In genomic region chr15:63718590-63719035, GRCh38 we compare ENCODE assay signal across 12 cellular contexts.
DNase-seq lines count a peak whose midpoint lies in the region; ATAC-seq, FAIRE-seq and TF ChIP-seq lines count a peak whose summit lies in the region.
"Had no signal": no experiment of that assay in that cellular context is flagged by ENCODE, and none has a peak within 500 bp of the region (broad histone marks: within the 10 kb centered on the region; RNA-seq: fewer than 3 reads in every experiment).

No MANE protein-coding gene starts in this region.

- no peaks in the 10 kb centered on the region for H3K27me3 ChIP-seq in bronchial epithelial cell (ENCODE audit: control insufficient read depth, insufficient read depth, low read length)
- no peaks in the 10 kb centered on the region for H3K27me3 ChIP-seq in liver (ENCODE audit: control insufficient read depth in 4 of 4, insufficient read depth in 4 of 4, low read length in 3 of 4)
- no peaks in the 10 kb centered on the region for H3K27me3 ChIP-seq in Caco-2 (replicated peaks; ENCODE audit: control insufficient read depth, insufficient read depth, low read length)

- H3K9me3 Mint-ChIP-seq in HFFc6 = no peaks in the 10 kb centered on the region
- no peaks in the 10 kb centered on the region for H3K9me3 Mint-ChIP-seq in activated CD8-positive, alpha-beta T cell treated with anti-CD3 and anti-CD28 coated beads, Interleukin-2, amount 10 ng/mL, durations not matched to agents 7 days and 5 days (ENCODE audit: insufficient read depth)
- no peaks in the 10 kb centered on the region for H3K9me3 Mint-ChIP-seq in Caco-2 (ENCODE audit: unreplicated experiment)
- H3K9me3 Mint-ChIP-seq: activated naive CD4-positive, alpha-beta T cell treated with anti-CD3 and anti-CD28 coated beads, Interleukin-2, amount 50 U/mL, for 72 hours had no signal

- no peak overlapping the region for H3K4me3 ChIP-seq in bronchial epithelial cell (ENCODE audit: low read depth, low read length)
- H3K4me3 ChIP-seq in liver (ENCODE audit: low read depth in 1 of 3, low read length in 3 of 3) = no peak overlapping the region
- no peak overlapping the region for H3K4me3 ChIP-seq in Caco-2 (ENCODE audit: low read depth, low read length)

- H3K27ac ChIP-seq in liver (ENCODE audit: low read depth in 1 of 2, low read length in 2 of 2) = peak overlapping the region; percentile 51 to 59

- H3K36me3 Mint-ChIP-seq in HFFc6 (ENCODE audit: low read depth) = peaks cover 8% of the 10 kb centered on the region; the same call in 1 of the 2 replicates
- H3K36me3 Mint-ChIP-seq in activated CD8-positive, alpha-beta T cell treated with anti-CD3 and anti-CD28 coated beads, Interleukin-2, amount 10 ng/mL, durations not matched to agents 7 days and 5 days (ENCODE audit: low read depth) = peaks cover 31% of the 10 kb centered on the region
- peaks cover 16% of the 10 kb centered on the region for H3K36me3 Mint-ChIP-seq in Caco-2 (ENCODE audit: insufficient read depth, unreplicated experiment)
- H3K36me3 Mint-ChIP-seq: activated naive CD4-positive, alpha-beta T cell treated with anti-CD3 and anti-CD28 coated beads, Interleukin-2, amount 50 U/mL, for 72 hours had no signal

- H3K27ac Mint-ChIP-seq in HFFc6 (peak overlapping the region; percentile 18), Caco-2 (ENCODE audit: unreplicated experiment) (no peak overlapping the region)
- H3K27ac Mint-ChIP-seq in activated CD8-positive, alpha-beta T cell treated with anti-CD3 and anti-CD28 coated beads, Interleukin-2, amount 10 ng/mL, durations not matched to agents 7 days and 5 days = no peak overlapping the region

- H3K36me3 ChIP-seq in bronchial epithelial cell (ENCODE audit: control insufficient read depth, insufficient read depth, low read length) (no peaks in the 10 kb centered on the region), liver (ENCODE audit: control insufficient read depth in 4 of 4, insufficient read depth in 3 of 4, low read depth in 1 of 4, low read length in 3 of 4) (peaks cover 0 to 20% (median 12%) of the 10 kb centered on the region in 4 donors), Caco-2 (ENCODE audit: control insufficient read depth, insufficient read depth, low read length) (no peaks in the 10 kb centered on the region)

- BruUV-seq in Caco-2 (replicated peaks; lab: Mats Ljungman, UMichigan) = no TSS peak

- H3K4me1 ChIP-seq in liver (ENCODE audit: control insufficient read depth in 4 of 4, insufficient read depth in 4 of 4, low read length in 3 of 4) (peaks cover 2 to 19% (median 13%) of the 10 kb centered on the region in 4 donors), Caco-2 (peaks cover 4% of the 10 kb centered on the region)

- no peak for TF ChIP-seq RAD21 in liver (IDR thresholded peaks at IDR 0.05)

- 26% methylated on average over 4 of the region's 4 CpGs for WGBS in liver

- FAIRE-seq in bronchial epithelial cell (lab: Jason Lieb, UNC) = no peak

- intact Hi-C loops in Caco-2 (cut with micrococcal nuclease; ENCODE audit: unreplicated experiment) = no loop called here

- H3K9ac ChIP-seq in liver (ENCODE audit: low read depth in 1 of 2, low read length in 2 of 2) = no peak overlapping the region

- DNase-seq in A172 (ENCODE audit: low spot score) (peak; percentile 64), HFFc6 (peak; percentile 62), bronchial epithelial cell (ENCODE audit: low read depth) (peak; percentile 84), NCI-H1417 treated with DMSO at 0.1 percent for 48 hours (lab: John Stamatoyannopoulos, UW) (no peak), HK-2 (ENCODE audit: unreplicated experiment) (no peak), Caco-2 (no peak)
- no peak for DNase-seq in activated CD8-positive, alpha-beta T cell treated with anti-CD3 and anti-CD28 coated beads, Interleukin-2, amount 10 ng/mL, durations not matched to agents 7 days and 5 days
- DNase-seq: activated CD4-positive, CD25-positive, alpha-beta regulatory T cell treated with anti-CD3 and anti-CD28 coated beads, Interleukin-2, amount 50 U/mL, for 72 hours; erythroblast; stimulated activated CD8-positive, alpha-beta memory T cell treated with anti-CD3 and anti-CD28 coated beads, Interleukin-4, amount 100 ng/mL, for 48 hours had no signal

- H3K9me3 ChIP-seq in liver (ENCODE audit: control insufficient read depth in 4 of 4, low read length in 3 of 4) = no peaks in the 10 kb centered on the region
- H3K9me3 ChIP-seq in Caco-2 = no peaks in the 10 kb centered on the region

- H3K27me3 Mint-ChIP-seq in HFFc6 (ENCODE audit: insufficient read depth) (peaks cover 3% of the 10 kb centered on the region; the same call in 1 of the 2 replicates), Caco-2 (ENCODE audit: insufficient read depth, unreplicated experiment) (no peaks in the 10 kb centered on the region)
- no peaks in the 10 kb centered on the region for H3K27me3 Mint-ChIP-seq in activated CD8-positive, alpha-beta T cell treated with anti-CD3 and anti-CD28 coated beads, Interleukin-2, amount 10 ng/mL, durations not matched to agents 7 days and 5 days (ENCODE audit: low read depth)

- POLR2A ChIA-PET in activated CD8-positive, alpha-beta T cell treated with anti-CD3 and anti-CD28 coated beads, Interleukin-2, amount 10 ng/mL, durations not matched to agents 7 days and 5 days (lab: Charles Lee) = interaction anchor here (0.6 kb wide), 1 partner anchor 174 kb away, joined by 3 read pairs; no protein-coding TSS in a partner anchor
- POLR2A ChIA-PET in Caco-2 (lab: Charles Lee) = no interaction called here

- ATAC-seq in activated CD8-positive, alpha-beta T cell treated with anti-CD3 and anti-CD28 coated beads, Interleukin-2, amount 10 ng/mL, durations not matched to agents 7 days and 5 days = no peak

- TF ChIP-seq CTCF in HFFc6 (IDR thresholded peaks at IDR 0.05) (no peak), bronchial epithelial cell (IDR thresholded peaks at IDR 0.05; ENCODE audit: insufficient read depth, low read length, severe bottlenecking) (no peak), liver (IDR thresholded peaks at IDR 0.05; ENCODE audit: low read depth, low read length, missing input control) (no peak), Caco-2 (IDR thresholded peaks at IDR 0.05; ENCODE audit: insufficient read depth in 1 of 2, low read depth in 1 of 2, low read length in 1 of 2, severe bottlenecking in 1 of 2, unreplicated experiment in 1 of 2) (no peak)

- H3K4me1 Mint-ChIP-seq in HFFc6 (ENCODE audit: low read depth) (peaks cover 50% of the 10 kb centered on the region), Caco-2 (ENCODE audit: low read depth, unreplicated experiment) (peaks cover 12% of the 10 kb centered on the region)
- no peaks in the 10 kb centered on the region for H3K4me1 Mint-ChIP-seq in activated CD8-positive, alpha-beta T cell treated with anti-CD3 and anti-CD28 coated beads, Interleukin-2, amount 10 ng/mL, durations not matched to agents 7 days and 5 days (ENCODE audit: low read depth)

- CTCF ChIA-PET in activated CD8-positive, alpha-beta T cell treated with anti-CD3 and anti-CD28 coated beads, Interleukin-2, amount 10 ng/mL, durations not matched to agents 7 days and 5 days (lab: Charles Lee) = interaction anchor here (0.6 to 1.6 kb wide), 4 partner anchors 33 to 1535 kb away, joined by 3 to 4 read pairs (median 4); no protein-coding TSS in a partner anchor
- CTCF ChIA-PET in Caco-2 (lab: Charles Lee) = no interaction called here

- H3K4me3 Mint-ChIP-seq in HFFc6 = no peak overlapping the region
- no peak overlapping the region for H3K4me3 Mint-ChIP-seq in activated CD8-positive, alpha-beta T cell treated with anti-CD3 and anti-CD28 coated beads, Interleukin-2, amount 10 ng/mL, durations not matched to agents 7 days and 5 days
- H3K4me3 Mint-ChIP-seq in Caco-2 (ENCODE audit: unreplicated experiment) = no peak overlapping the region

TF ChIP-seq in liver, 16 proteins besides CTCF, POLR2A, EP300 and RAD21:
- TF ChIP-seq FOXA2 (IDR thresholded peaks at IDR 0.05) (no peak), RXRA (IDR thresholded peaks at IDR 0.05) (peak in 1 of 2 donors; percentile 60), NR2F2 (IDR thresholded peaks at IDR 0.05) (no peak), ATF3 (IDR thresholded peaks at IDR 0.05) (peak; percentile 49), ZBTB33 (IDR thresholded peaks at IDR 0.05) (no peak), GABPA (IDR thresholded peaks at IDR 0.05 in 1 of 2, conservative IDR thresholded peaks at IDR 0.05 in 1 of 2) (no peak), MAX (IDR thresholded peaks at IDR 0.05) (no peak), TAF1 (conservative IDR thresholded peaks at IDR 0.05) (no peak), HNF4A (conservative IDR thresholded peaks at IDR 0.05) (peak; percentile 64 to 66), JUND (IDR thresholded peaks at IDR 0.05) (peak; percentile 85 to 91), EGR1 (IDR thresholded peaks at IDR 0.05; ENCODE audit: low read depth in 2 of 2) (no peak), FOXA1 (IDR thresholded peaks at IDR 0.05) (no peak), SP1 (IDR thresholded peaks at IDR 0.05) (peak; percentile 31)

Comparison
In these comparisons a context has a peak if more than half of its experiments do, and no peak if none do; other contexts are left out.
1. DNase-seq: peak in A172 (single experiment), HFFc6 (single experiment) and bronchial epithelial cell (single experiment); none in activated CD8-positive, alpha-beta T cell treated with anti-CD3 and anti-CD28 coated beads, Interleukin-2, amount 10 ng/mL, durations not matched to agents 7 days and 5 days (single experiment), NCI-H1417 treated with DMSO at 0.1 percent for 48 hours (single experiment), HK-2 (single experiment) and Caco-2 (0 of 2).